21 cellular contexts compared by ENCODE assay signal in genomic region chr6:81820422-81820821, GRCh38.
DNase-seq lines count a peak whose midpoint lies in the region; ATAC-seq lines count a peak whose summit lies in the region.
"Had no signal": no experiment of that assay in that cellular context is flagged by ENCODE, and none has a peak within 500 bp of the region (broad histone marks: within the 10 kb centered on the region; RNA-seq: fewer than 3 reads in every experiment).

No MANE protein-coding gene starts in this region.

- H3K4me1 Mint-ChIP-seq in immature natural killer cell (peaks cover 36 to 41% of the 10 kb centered on the region in 2 donors), naive B cell (peaks cover 22 to 45% (median 37%) of the 10 kb centered on the region in 3 donors)
- peaks cover 3% of the 10 kb centered on the region in 2 donors for H3K4me1 Mint-ChIP-seq in effector memory CD8-positive, alpha-beta T cell (ENCODE audit: low read depth in 2 of 2)

- no peaks in the 10 kb centered on the region for H3K79me2 ChIP-seq in ACC112 (ENCODE audit: control insufficient read depth, insufficient read depth, low read length, unreplicated experiment)

- H3K27ac Mint-ChIP-seq in immature natural killer cell (peak overlapping the region in 5 of 6 donors; percentile 39 to 84 (median 79)), naive B cell (peak overlapping the region in 1 of 6 donors; percentile 71)
- H3K27ac Mint-ChIP-seq in effector memory CD8-positive, alpha-beta T cell: no peak overlapping the region
- H3K27ac Mint-ChIP-seq: CD4-positive, CD25-positive, alpha-beta regulatory T cell had no signal

- H3K27me3 Mint-ChIP-seq in immature natural killer cell (ENCODE audit: low read depth in 3 of 3): peaks cover 0 to 11% (median 1%) of the 10 kb centered on the region in 3 donors
- no peaks in the 10 kb centered on the region for H3K27me3 Mint-ChIP-seq in naive B cell
- H3K27me3 Mint-ChIP-seq in effector memory CD8-positive, alpha-beta T cell: no peaks in the 10 kb centered on the region
- H3K27me3 Mint-ChIP-seq: CD4-positive, CD25-positive, alpha-beta regulatory T cell had no signal

- ATAC-seq in naive B cell (ENCODE audit: low read depth in 2 of 2) (no peak), HG03432 (IDR thresholded peaks at IDR 0.05; ENCODE audit: unreplicated experiment) (no peak), HG03457 (IDR thresholded peaks at IDR 0.05; ENCODE audit: unreplicated experiment) (no peak)
- no peak for ATAC-seq in effector memory CD8-positive, alpha-beta T cell (replicated peaks)

- no peak overlapping the region for H3K4me3 ChIP-seq in ACC112 (ENCODE audit: low read depth, low read length)
- H3K4me3 ChIP-seq: GM12878, SJCRH30 had no signal

- peak overlapping the region; percentile 34 to 72 (median 61) for H3K4me3 Mint-ChIP-seq in immature natural killer cell
- peak overlapping the region in 6 of 8 donors; percentile 10 to 66 (median 36) for H3K4me3 Mint-ChIP-seq in naive B cell
- H3K4me3 Mint-ChIP-seq in effector memory CD8-positive, alpha-beta T cell: peak overlapping the region in 1 of 2 donors; percentile 8
- H3K4me3 Mint-ChIP-seq: CD4-positive, CD25-positive, alpha-beta regulatory T cell had no signal

- no peaks in the 10 kb centered on the region for H3K36me3 Mint-ChIP-seq in immature natural killer cell
- H3K36me3 Mint-ChIP-seq in naive B cell: no peaks in the 10 kb centered on the region
- H3K36me3 Mint-ChIP-seq in effector memory CD8-positive, alpha-beta T cell (ENCODE audit: insufficient read depth): no peaks in the 10 kb centered on the region
- H3K36me3 Mint-ChIP-seq: CD4-positive, CD25-positive, alpha-beta regulatory T cell had no signal

- H2AFZ ChIP-seq in ACC112 (ENCODE audit: low read length, unreplicated experiment): peak overlapping the region; percentile 12

- H3K36me3 ChIP-seq in ACC112 (ENCODE audit: insufficient read depth, low read length): no peaks in the 10 kb centered on the region
- H3K36me3 ChIP-seq: Peyer's patch, SJCRH30 had no signal

- H3K27me3 ChIP-seq in ACC112 (ENCODE audit: insufficient read depth, low read length): no peaks in the 10 kb centered on the region
- H3K27me3 ChIP-seq: Peyer's patch, SJCRH30 had no signal

- H3K27ac ChIP-seq in ACC112 (ENCODE audit: low read depth, low read length): no peak overlapping the region
- H3K27ac ChIP-seq: SJCRH30 had no signal

- DNase-seq in RPMI7951 (ENCODE audit: low read depth) (peak; percentile 5), immature natural killer cell (no peak), naive B cell (no peak)
- DNase-seq in effector memory CD8-positive, alpha-beta T cell: no peak
- no peak for DNase-seq in activated CD4-positive, CD25-positive, alpha-beta regulatory T cell treated with anti-CD3 and anti-CD28 coated beads, Interleukin-2, amount 50 U/mL, for 72 hours
- DNase-seq: H7; KBM-7; NCI-H1092 treated with DMSO at 0.1 percent for 48 hours; NCI-H1436 treated with DMSO at 0.1 percent for 48 hours; NCI-H1930; NCI-H226; NCI-H510A treated with DMSO at 0.1 percent for 48 hours; NCI-H748 treated with DMSO at 0.1 percent for 48 hours; NK-92 treated with Interleukin-12 subunit alpha and Interleukin-12 subunit beta, amount 100 ng/mL, for 24 hours; Peyer's patch; SJCRH30 had no signal

- H3K4me1 ChIP-seq in ACC112 (ENCODE audit: control insufficient read depth, insufficient read depth, low read length, unreplicated experiment): peaks cover 11% of the 10 kb centered on the region
- H3K4me1 ChIP-seq: Peyer's patch, SJCRH30 had no signal

- H3K9me3 Mint-ChIP-seq in immature natural killer cell (peaks cover 0 to 5% (median 0%) of the 10 kb centered on the region in 6 donors), naive B cell (peaks cover 0 to under 1% (median 0%) of the 10 kb centered on the region in 7 donors)
- peaks cover 0 to 1% of the 10 kb centered on the region in 2 donors for H3K9me3 Mint-ChIP-seq in effector memory CD8-positive, alpha-beta T cell

Comparison
In these comparisons a context has a peak if more than half of its experiments do, and no peak if none do; other contexts are left out.
1. H3K27ac Mint-ChIP-seq: peak in immature natural killer cell (5 of 6); none in effector memory CD8-positive, alpha-beta T cell (0 of 2).